Comparison of ENCODE assay signal across 23 cellular contexts in the genomic region with DNA sequence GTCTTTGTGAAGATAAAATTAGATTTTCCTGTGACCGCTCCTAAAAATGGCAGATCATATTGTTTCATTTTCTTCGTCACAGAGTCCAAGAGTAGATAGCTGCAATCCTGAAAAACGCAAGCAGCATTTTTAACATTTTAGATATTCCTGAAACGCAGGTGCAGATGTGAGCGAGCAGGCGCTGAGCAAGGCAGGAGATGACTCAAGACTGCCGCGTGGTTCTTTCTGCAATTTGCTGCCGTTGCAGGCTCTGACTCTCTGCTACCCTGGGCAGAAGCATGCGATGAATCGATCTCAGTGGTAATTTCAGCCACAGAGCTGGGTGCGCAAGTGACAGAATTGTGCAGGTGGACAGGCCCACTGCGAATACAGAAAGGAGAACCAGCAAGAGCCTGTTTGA.
"Had no signal": no experiment of that assay in that cellular context is flagged by ENCODE, and none has a peak within 500 bp of the region (broad histone marks: within the 10 kb centered on the region; RNA-seq: fewer than 3 reads in every experiment).

No MANE protein-coding gene starts in this region.

- H3K27ac Mint-ChIP-seq: dendritic cell treated with granulocyte-macrophage colony-stimulating factor and Interleukin-4, amounts not matched to agents 40 ng/mL and 50 ng/mL, for 4 days; memory B cell; naive B cell; stimulated activated effector memory CD8-positive, alpha-beta T cell treated with anti-CD3 and anti-CD28 coated beads, Interleukin-12 subunit alpha, Interleukin-12 subunit beta, amount 100 ng/mL, for 72 hours had no signal

- H3K4me1 ChIP-seq: esophagus squamous epithelium, gastroesophageal sphincter, left ventricle myocardium inferior, lower lobe of right lung, right atrium auricular region, suprapubic skin, thyroid gland, upper lobe of right lung had no signal

- H3K4me1 Mint-ChIP-seq: memory B cell; naive B cell; nephron; stimulated activated effector memory CD8-positive, alpha-beta T cell treated with anti-CD3 and anti-CD28 coated beads, Interleukin-12 subunit alpha, Interleukin-12 subunit beta, amount 100 ng/mL, for 72 hours had no signal

- H3K4me3 ChIP-seq: esophagus squamous epithelium, gastroesophageal sphincter, left ventricle myocardium inferior, lower lobe of right lung, right atrium auricular region, smooth muscle cell, suprapubic skin, thyroid gland, upper lobe of right lung had no signal

- H3K27ac ChIP-seq: esophagus squamous epithelium, gastroesophageal sphincter, left ventricle myocardium inferior, lower lobe of right lung, right atrium auricular region, suprapubic skin, thyroid gland, upper lobe of right lung had no signal

- H3K9me3 ChIP-seq: lower lobe of right lung, right atrium auricular region, suprapubic skin, thyroid gland, upper lobe of right lung had no signal

- ATAC-seq: gastroesophageal sphincter; left cardiac atrium; lower lobe of right lung; stimulated activated effector memory CD8-positive, alpha-beta T cell treated with anti-CD3 and anti-CD28 coated beads, Interleukin-12 subunit alpha, Interleukin-12 subunit beta, amount 100 ng/mL, for 72 hours; stimulated activated naive CD8-positive, alpha-beta T cell treated with anti-CD3 and anti-CD28 coated beads, Interleukin-15, Interleukin-2, amounts not matched to agents 100 U/mL and 50 U/mL, for 24 hours; upper lobe of right lung had no signal

- DNase-seq: cerebellar nuclear complex; esophagus squamous epithelium; foreskin fibroblast; glutamatergic neuron; kidney; left cardiac atrium; left ventricle myocardium inferior; lower lobe of right lung; midbrain; naive B cell; stimulated activated CD4-positive, alpha-beta T cell treated with anti-CD3 and anti-CD28 coated beads, Interleukin-2, amount 100 ng/mL, for 48 hours; stimulated activated CD8-positive, alpha-beta memory T cell treated with anti-CD3 and anti-CD28 coated beads, Interleukin-4, amount 100 ng/mL, for 48 hours; stimulated activated naive CD8-positive, alpha-beta T cell treated with anti-CD3 and anti-CD28 coated beads, Interleukin-15, Interleukin-2, amounts not matched to agents 100 U/mL and 50 U/mL, for 24 hours; thyroid gland; upper lobe of right lung had no signal

- H3K27me3 ChIP-seq: esophagus squamous epithelium, right atrium auricular region, suprapubic skin, thyroid gland, upper lobe of right lung had no signal

- H3K4me2 ChIP-seq: smooth muscle cell had no signal

- H3K36me3 ChIP-seq: esophagus squamous epithelium, gastroesophageal sphincter, left ventricle myocardium inferior, lower lobe of right lung, right atrium auricular region, suprapubic skin, thyroid gland, upper lobe of right lung had no signal

- H3K27me3 Mint-ChIP-seq: dendritic cell treated with granulocyte-macrophage colony-stimulating factor and Interleukin-4, amounts not matched to agents 40 ng/mL and 50 ng/mL, for 4 days; memory B cell; naive B cell had no signal

- H3K36me3 Mint-ChIP-seq: naive B cell; stimulated activated effector memory CD8-positive, alpha-beta T cell treated with anti-CD3 and anti-CD28 coated beads, Interleukin-12 subunit alpha, Interleukin-12 subunit beta, amount 100 ng/mL, for 72 hours had no signal

- H3K4me3 Mint-ChIP-seq: dendritic cell treated with granulocyte-macrophage colony-stimulating factor and Interleukin-4, amounts not matched to agents 40 ng/mL and 50 ng/mL, for 4 days; memory B cell; naive B cell; nephron; stimulated activated effector memory CD8-positive, alpha-beta T cell treated with anti-CD3 and anti-CD28 coated beads, Interleukin-12 subunit alpha, Interleukin-12 subunit beta, amount 100 ng/mL, for 72 hours had no signal
